In genomic region chr3:46981932-46982471, GRCh38 we compare ENCODE assay signal across 9 cellular contexts. TPM values are rescaled to one million over a fixed set of nuclear protein-coding genes. Genes with fewer than 3 reads are reported as not detected.
DNase-seq lines count a peak whose midpoint lies in the region; ATAC-seq and TF ChIP-seq lines count a peak whose summit lies in the region.
"Had no signal": no experiment of that assay in that cellular context is flagged by ENCODE, and none has a peak within 500 bp of the region (broad histone marks: within the 10 kb centered on the region; RNA-seq: fewer than 3 reads in every experiment).

No MANE protein-coding gene starts in this region.

- BruUV-seq in Caco-2 (replicated peaks; lab: Mats Ljungman, UMichigan) = no TSS peak

- H3K4me3 ChIP-seq in Caco-2 (ENCODE audit: low read depth, low read length) (no peak overlapping the region; the same call in 1 of the 2 replicates), esophagus muscularis mucosa (peak overlapping the region in 2 of 4 donors; percentile 22 to 40)

- intact Hi-C loops in Caco-2 (cut with micrococcal nuclease; ENCODE audit: unreplicated experiment) (loop anchor here (2.0 kb wide), 2 partner anchors 17 to 301 kb away; partner anchors contain the start of genes KIF9 and KLHL18), esophagus muscularis mucosa (cut with DNase I) (no loop called here)

- CTCF ChIA-PET in Caco-2 (lab: Charles Lee) = interaction anchor here (0.6 to 1.4 kb wide), 5 partner anchors 15 to 58 kb away, joined by 3 to 6 read pairs (median 3); no protein-coding TSS in a partner anchor

- POLR2A ChIA-PET in Caco-2 (lab: Charles Lee) = interaction anchor here (0.6 kb wide), 1 partner anchor 47 kb away, joined by 5 read pairs; no protein-coding TSS in a partner anchor

- TF ChIP-seq POLR2A in esophagus muscularis mucosa (IDR thresholded peaks at IDR 0.05; ENCODE audit: low read depth) = no peak

- TF ChIP-seq CTCF in Caco-2 (IDR thresholded peaks at IDR 0.05; ENCODE audit: insufficient read depth in 1 of 2, low read depth in 1 of 2, low read length in 1 of 2, severe bottlenecking in 1 of 2, unreplicated experiment in 1 of 2) = no peak
- TF ChIP-seq CTCF in esophagus muscularis mucosa (IDR thresholded peaks at IDR 0.05) = no peak
- no peak for TF ChIP-seq CTCF in neural crest cell (conservative IDR thresholded peaks at IDR 0.05)

- 49% methylated on average over 4 of the region's 5 CpGs for WGBS in esophagus muscularis mucosa

- DNase-seq in Caco-2 (peak in 1 of 2 experiments; percentile 51), NCI-H510A treated with DMSO at 0.1 percent for 48 hours (lab: John Stamatoyannopoulos, UW) (peak; percentile 70), esophagus muscularis mucosa (ENCODE audit: extremely low spot score) (no peak), neural crest cell (ENCODE audit: low read depth, low spot score) (no peak), NCI-H1694 (lab: John Stamatoyannopoulos, UW) (no peak)
- no peak for DNase-seq in activated CD4-positive, alpha-beta T cell treated with anti-CD3 and anti-CD28 coated beads for 1 hour

- H3K27ac ChIP-seq in esophagus muscularis mucosa (replicated peaks in 1 of 4) = peak overlapping the region; percentile 2 to 53 (median 39)

- H3K4me3 Mint-ChIP-seq in Caco-2 (ENCODE audit: unreplicated experiment) = peak overlapping the region; percentile 47
- H3K4me3 Mint-ChIP-seq in neural crest cell = peak overlapping the region; percentile 69

- H3K36me3 ChIP-seq in Caco-2 (ENCODE audit: control insufficient read depth, insufficient read depth, low read length) (no peaks in the 10 kb centered on the region; the same call in 1 of the 2 replicates), esophagus muscularis mucosa (no peaks in the 10 kb centered on the region)

- TF ChIP-seq EP300 in esophagus muscularis mucosa (IDR thresholded peaks at IDR 0.05) = no peak

- H3K27ac Mint-ChIP-seq in Caco-2 (ENCODE audit: unreplicated experiment) (peak overlapping the region; percentile 68), neural crest cell (ENCODE audit: unreplicated experiment) (no peak overlapping the region)

- ATAC-seq in HG02981 (IDR thresholded peaks at IDR 0.05; ENCODE audit: unreplicated experiment) (no peak), GM18868 (IDR thresholded peaks at IDR 0.05; ENCODE audit: unreplicated experiment) (no peak)
- ATAC-seq: Panc1 had no signal

- H3K9me3 Mint-ChIP-seq in Caco-2 (ENCODE audit: unreplicated experiment) (no peaks in the 10 kb centered on the region), neural crest cell (no peaks in the 10 kb centered on the region)

- H3K27me3 Mint-ChIP-seq in Caco-2 (ENCODE audit: insufficient read depth, unreplicated experiment) (no peaks in the 10 kb centered on the region), neural crest cell (ENCODE audit: low read depth) (no peaks in the 10 kb centered on the region)

- H3K36me3 Mint-ChIP-seq in Caco-2 (ENCODE audit: insufficient read depth, unreplicated experiment) (peaks cover 12% of the 10 kb centered on the region), neural crest cell (ENCODE audit: low read depth) (no peaks in the 10 kb centered on the region)

- H3K4me1 ChIP-seq in Caco-2 (peaks cover 50% of the 10 kb centered on the region), esophagus muscularis mucosa (peaks cover 31 to 67% (median 56%) of the 10 kb centered on the region in 4 donors)

- H3K27me3 ChIP-seq in Caco-2 (replicated peaks; ENCODE audit: control insufficient read depth, insufficient read depth, low read length) (no peaks in the 10 kb centered on the region), esophagus muscularis mucosa (no peaks in the 10 kb centered on the region)

- H3K4me1 Mint-ChIP-seq in Caco-2 (ENCODE audit: low read depth, unreplicated experiment) (peaks cover 30% of the 10 kb centered on the region), neural crest cell (peaks cover 21% of the 10 kb centered on the region)

- H3K9me3 ChIP-seq in Caco-2 = no peaks in the 10 kb centered on the region
- no peaks in the 10 kb centered on the region for H3K9me3 ChIP-seq in esophagus muscularis mucosa

RNA-seq across cellular contexts. Expression of gene NBEAL2, which starts 2.5 kb away (rescaled TPM):
- 62.4 and 76.9 TPM in 2 replicates for total RNA-seq in Caco-2 (2022)
- 10 to 100 TPM; 16.6 to 22.1 (median 21.2) TPM for total RNA-seq in esophagus muscularis mucosa
- total RNA-seq in neural crest cell = 24.6 and 25.2 TPM in 2 replicates

RNA-seq across cellular contexts. Expression of gene CCDC12, which starts 5.5 kb away (rescaled TPM):
- total RNA-seq in Caco-2 (2022) (52.7 and 60.8 TPM in 2 replicates), esophagus muscularis mucosa (10 to 100 TPM; 27.5 to 54.8 (median 36.7) TPM), neural crest cell (53.2 and 54.3 TPM in 2 replicates)
